1 cellular context compared by ENCODE assay signal in genomic region chr5:73448072-73448432, GRCh38.
TF ChIP-seq lines count a peak whose summit lies in the region.

No MANE protein-coding gene starts in this region.

TF ChIP-seq in HepG2, 621 proteins besides CTCF, POLR2A, EP300 and RAD21:
- TF ChIP-seq ZNF777 (CRISPR knock-in tag; IDR thresholded peaks at IDR 0.05) (peak; percentile 6; the same call in 1 of the 2 replicates), HOMEZ (CRISPR knock-in tag; IDR thresholded peaks at IDR 0.05; ENCODE audit: low read depth) (no peak), GLI4 (CRISPR knock-in tag; IDR thresholded peaks at IDR 0.05; ENCODE audit: borderline replicate concordance) (no peak), DNMT3B (CRISPR knock-in tag; conservative IDR thresholded peaks at IDR 0.05) (no peak), NFAT5 (CRISPR knock-in tag; IDR thresholded peaks at IDR 0.05) (no peak), ZNF652 (CRISPR knock-in tag; IDR thresholded peaks at IDR 0.05; ENCODE audit: borderline replicate concordance, low read depth) (no peak), ZNF263 (CRISPR knock-in tag; IDR thresholded peaks at IDR 0.05) (peak; percentile 51; the same call in 1 of the 2 replicates), HNRNPLL (IDR thresholded peaks at IDR 0.05; ENCODE audit: low read depth, low read length, poor library complexity, severe bottlenecking) (peak; percentile 4), NFE2L2 (IDR thresholded peaks at IDR 0.05; ENCODE audit: low read length) (no peak), ARID3A (IDR thresholded peaks at IDR 0.05; ENCODE audit: low read depth, low read length) (no peak), ZNF343 (CRISPR knock-in tag; IDR thresholded peaks at IDR 0.05) (no peak), TRIM24 (CRISPR knock-in tag; IDR thresholded peaks at IDR 0.05) (no peak), ZSCAN20 (CRISPR knock-in tag; IDR thresholded peaks at IDR 0.05; ENCODE audit: borderline replicate concordance) (no peak), MTF2 (CRISPR knock-in tag; IDR thresholded peaks at IDR 0.05; ENCODE audit: borderline replicate concordance) (0 out of 2 replicates have a peak, but pooled peaks have one; percentile 12), ZNF513 (CRISPR knock-in tag; conservative IDR thresholded peaks at IDR 0.05) (no peak)
TF ChIP-seq in HepG2: peak in this region for 4.
